14 cellular contexts compared by ENCODE assay signal in genomic region chr13:66933994-66934393, GRCh38.
A peak's percentile ranks its signal among the peaks of the same experiment; 100 is the strongest.
DNase-seq lines count a peak whose midpoint lies in the region; ATAC-seq lines count a peak whose summit lies in the region.
"Had no signal": no experiment of that assay in that cellular context is flagged by ENCODE, and none has a peak within 500 bp of the region (broad histone marks: within the 10 kb centered on the region; RNA-seq: fewer than 3 reads in every experiment).

No MANE protein-coding gene starts in this region.

- ATAC-seq in HG03571 (IDR thresholded peaks at IDR 0.05; ENCODE audit: unreplicated experiment) (no peak), HG02973 (IDR thresholded peaks at IDR 0.05; ENCODE audit: unreplicated experiment) (no peak)

- peak; percentile 5 for DNase-seq in AG20443 (ENCODE audit: low spot score)
- DNase-seq in LHCN-M2 (ENCODE audit: low read depth), result peak; percentile 95
- peak; percentile 83 for DNase-seq in astrocyte of the hippocampus (ENCODE audit: low read depth, low spot score)
- peak; percentile 1 for DNase-seq in hepatic stellate cell (ENCODE audit: low spot score)
- DNase-seq in central memory CD4-positive, alpha-beta T cell, result no peak
- no peak for DNase-seq in epidermal melanocyte (ENCODE audit: insufficient read length, low spot score)
- DNase-seq: activated naive CD4-positive, alpha-beta T cell treated with anti-CD3 and anti-CD28 coated beads, Interleukin-2, amount 10 ng/mL, durations not matched to agents 7 days and 5 days; BE2C; dermis blood vessel endothelial cell; mesendoderm; RPMI8226; stimulated activated CD8-positive, alpha-beta memory T cell treated with anti-CD3 and anti-CD28 coated beads, Interleukin-4, amount 100 ng/mL, for 48 hours had no signal

Comparison
In these comparisons a context has a peak if more than half of its experiments do, and no peak if none do; other contexts are left out.
1. DNase-seq: peak in AG20443 (single experiment), LHCN-M2 (single experiment), astrocyte of the hippocampus (single experiment) and hepatic stellate cell (single experiment); none in central memory CD4-positive, alpha-beta T cell (single experiment) and epidermal melanocyte (single experiment).